Comparison of ENCODE assay signal across 1 cellular context in the genomic region with DNA sequence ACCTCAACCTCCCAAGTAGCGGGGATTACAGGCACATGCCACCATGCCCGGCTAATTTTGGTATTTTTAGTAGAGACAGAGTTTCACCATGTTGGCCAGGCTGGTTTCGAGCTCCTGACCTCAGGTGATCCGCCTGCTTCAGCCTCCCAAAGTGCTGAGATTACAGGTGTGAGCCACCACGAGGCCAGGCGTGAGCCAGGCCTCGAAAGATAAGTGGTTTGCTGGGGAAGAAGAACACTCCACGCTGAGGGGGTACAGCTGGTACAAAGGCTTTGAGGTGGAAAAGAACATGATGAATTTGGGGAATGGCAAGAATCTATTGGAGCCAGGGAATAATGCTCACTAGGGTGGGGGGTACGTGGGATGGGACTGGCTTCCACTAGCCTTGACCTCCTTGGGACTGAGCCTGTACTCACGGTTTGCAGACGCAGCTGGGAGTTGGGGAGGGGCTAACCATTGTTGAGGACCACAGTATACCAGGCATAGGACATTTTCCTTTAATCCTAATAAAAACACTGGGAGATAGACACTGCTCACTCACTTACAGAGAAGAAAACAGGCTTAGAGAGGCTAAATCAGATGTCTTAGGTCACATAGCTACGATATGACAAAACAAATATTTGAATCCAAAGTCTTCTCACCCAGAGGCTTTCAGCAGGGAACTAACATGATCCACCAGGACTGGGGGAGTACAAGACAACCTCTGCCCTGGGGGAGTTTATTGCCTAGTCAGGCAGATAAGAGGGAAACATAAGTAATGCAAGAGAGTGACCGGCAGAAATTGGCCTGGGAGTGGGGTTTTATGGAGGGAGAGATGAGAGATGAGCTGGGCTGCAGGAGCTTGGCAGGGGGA.
TF ChIP-seq lines count a peak whose summit lies in the region.

No MANE protein-coding gene starts in this region.

TF ChIP-seq in HepG2, 621 proteins besides CTCF, POLR2A, EP300 and RAD21 (continued from another document and continues in another):
- TF ChIP-seq, protein P1, sequence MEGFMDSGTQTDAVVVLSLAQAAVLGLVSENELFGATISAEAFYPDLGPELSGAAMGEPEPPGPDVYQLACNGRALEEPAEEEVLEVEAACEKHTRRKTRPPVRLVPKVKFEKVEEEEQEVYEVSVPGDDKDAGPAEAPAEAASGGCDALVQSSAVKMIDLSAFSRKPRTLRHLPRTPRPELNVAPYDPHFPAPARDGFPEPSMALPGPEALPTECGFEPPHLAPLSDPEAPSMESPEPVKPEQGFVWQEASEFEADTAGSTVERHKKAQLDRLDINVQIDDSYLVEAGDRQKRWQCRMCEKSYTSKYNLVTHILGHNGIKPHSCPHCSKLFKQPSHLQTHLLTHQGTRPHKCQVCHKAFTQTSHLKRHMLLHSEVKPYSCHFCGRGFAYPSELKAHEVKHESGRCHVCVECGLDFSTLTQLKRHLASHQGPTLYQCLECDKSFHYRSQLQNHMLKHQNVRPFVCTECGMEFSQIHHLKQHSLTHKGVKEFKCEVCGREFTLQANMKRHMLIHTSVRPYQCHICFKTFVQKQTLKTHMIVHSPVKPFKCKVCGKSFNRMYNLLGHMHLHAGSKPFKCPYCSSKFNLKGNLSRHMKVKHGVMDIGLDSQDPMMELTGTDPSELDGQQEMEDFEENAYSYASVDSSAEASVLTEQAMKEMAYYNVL (CRISPR knock-in tag; IDR thresholded peaks at IDR 0.05; ENCODE audit: borderline replicate concordance), result no peak
- TF ChIP-seq SRSF4 (IDR thresholded peaks at IDR 0.05; ENCODE audit: low read depth, low read length, poor library complexity, severe bottlenecking) (no peak), WIZ (CRISPR knock-in tag; IDR thresholded peaks at IDR 0.05) (no peak), HNF4G (IDR thresholded peaks at IDR 0.05; ENCODE audit: borderline replicate concordance, low read depth, low read length) (peak; percentile 91), HNF4G (CRISPR knock-in tag; IDR thresholded peaks at IDR 0.05; ENCODE audit: borderline replicate concordance, low read depth) (peak; percentile 94), ZNF274 (CRISPR knock-in tag; IDR thresholded peaks at IDR 0.05) (no peak), ZBTB7B (CRISPR knock-in tag; IDR thresholded peaks at IDR 0.05) (peak; percentile 98), ZNF121 (CRISPR knock-in tag; IDR thresholded peaks at IDR 0.05) (0 out of 2 replicates have a peak, but pooled peaks have one; percentile 18), ZIK1 (CRISPR knock-in tag; IDR thresholded peaks at IDR 0.05; ENCODE audit: borderline replicate concordance, low read depth) (no peak), TARDBP (CRISPR knock-in tag; IDR thresholded peaks at IDR 0.05) (peak; percentile 84), ZNF484 (CRISPR knock-in tag; IDR thresholded peaks at IDR 0.05; ENCODE audit: borderline replicate concordance, low read depth) (no peak), SP4 (CRISPR knock-in tag; IDR thresholded peaks at IDR 0.05) (peak; percentile 46; the same call in 1 of the 2 replicates), SRSF1 (optimal IDR thresholded peaks at IDR 0.05; ENCODE audit: low read depth, low read length) (no peak), EHMT2 (IDR thresholded peaks at IDR 0.05; ENCODE audit: borderline replicate concordance, low read depth, low read length) (no peak), ZBTB1 (CRISPR knock-in tag; IDR thresholded peaks at IDR 0.05; ENCODE audit: borderline replicate concordance) (no peak), SSRP1 (CRISPR knock-in tag; IDR thresholded peaks at IDR 0.05) (0 out of 2 replicates have a peak, but pooled peaks have one; percentile 41), ZSCAN22 (CRISPR knock-in tag; IDR thresholded peaks at IDR 0.05) (no peak), ZKSCAN8 (CRISPR knock-in tag; IDR thresholded peaks at IDR 0.05; ENCODE audit: borderline replicate concordance) (peak; percentile 71; the same call in 1 of the 2 replicates), NR1H2 (CRISPR knock-in tag; IDR thresholded peaks at IDR 0.05; ENCODE audit: borderline replicate concordance, low read depth) (no peak), ZNF768 (CRISPR knock-in tag; IDR thresholded peaks at IDR 0.05) (no peak), ZNF296 (CRISPR knock-in tag; conservative IDR thresholded peaks at IDR 0.05) (no peak), MYC (CRISPR knock-in tag; IDR thresholded peaks at IDR 0.05; ENCODE audit: borderline replicate concordance) (0 out of 2 replicates have a peak, but pooled peaks have one; percentile 23), ZMYM4 (CRISPR knock-in tag; IDR thresholded peaks at IDR 0.05) (peak; percentile 40), RBM39 (IDR thresholded peaks at IDR 0.05; ENCODE audit: low read depth, low read length, poor library complexity, severe bottlenecking) (no peak), MTA1 (CRISPR knock-in tag; IDR thresholded peaks at IDR 0.05; ENCODE audit: borderline replicate concordance) (no peak; the same call in 1 of the 2 replicates), DMAP1 (CRISPR knock-in tag; IDR thresholded peaks at IDR 0.05) (0 out of 2 replicates have a peak, but pooled peaks have one; percentile 21), ZNF724P (CRISPR knock-in tag; IDR thresholded peaks at IDR 0.05; ENCODE audit: borderline replicate concordance) (no peak), MIER3 (CRISPR knock-in tag; IDR thresholded peaks at IDR 0.05; ENCODE audit: borderline replicate concordance) (peak; percentile 43; the same call in 1 of the 2 replicates), ZNF337 (CRISPR knock-in tag; IDR thresholded peaks at IDR 0.05; ENCODE audit: borderline replicate concordance, low read depth) (no peak), IKZF4 (CRISPR knock-in tag; IDR thresholded peaks at IDR 0.05; ENCODE audit: borderline replicate concordance, low read depth, not compliant biosample characterization) (no peak), PHF20 (CRISPR knock-in tag; IDR thresholded peaks at IDR 0.05) (no peak), SCMH1 (CRISPR knock-in tag; IDR thresholded peaks at IDR 0.05; ENCODE audit: borderline replicate concordance) (no peak), GTF2F1 (IDR thresholded peaks at IDR 0.05; ENCODE audit: low read length) (no peak), NR2F6 (IDR thresholded peaks at IDR 0.05) (peak; percentile 92), NR2F6 (CRISPR knock-in tag; IDR thresholded peaks at IDR 0.05) (peak; percentile 92)
- TF ChIP-seq, protein P2, sequence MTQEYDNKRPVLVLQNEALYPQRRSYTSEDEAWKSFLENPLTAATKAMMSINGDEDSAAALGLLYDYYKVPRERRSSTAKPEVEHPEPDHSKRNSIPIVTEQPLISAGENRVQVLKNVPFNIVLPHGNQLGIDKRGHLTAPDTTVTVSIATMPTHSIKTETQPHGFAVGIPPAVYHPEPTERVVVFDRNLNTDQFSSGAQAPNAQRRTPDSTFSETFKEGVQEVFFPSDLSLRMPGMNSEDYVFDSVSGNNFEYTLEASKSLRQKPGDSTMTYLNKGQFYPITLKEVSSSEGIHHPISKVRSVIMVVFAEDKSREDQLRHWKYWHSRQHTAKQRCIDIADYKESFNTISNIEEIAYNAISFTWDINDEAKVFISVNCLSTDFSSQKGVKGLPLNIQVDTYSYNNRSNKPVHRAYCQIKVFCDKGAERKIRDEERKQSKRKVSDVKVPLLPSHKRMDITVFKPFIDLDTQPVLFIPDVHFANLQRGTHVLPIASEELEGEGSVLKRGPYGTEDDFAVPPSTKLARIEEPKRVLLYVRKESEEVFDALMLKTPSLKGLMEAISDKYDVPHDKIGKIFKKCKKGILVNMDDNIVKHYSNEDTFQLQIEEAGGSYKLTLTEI (CRISPR knock-in tag; conservative IDR thresholded peaks at IDR 0.05), result no peak
- TF ChIP-seq, protein P3, sequence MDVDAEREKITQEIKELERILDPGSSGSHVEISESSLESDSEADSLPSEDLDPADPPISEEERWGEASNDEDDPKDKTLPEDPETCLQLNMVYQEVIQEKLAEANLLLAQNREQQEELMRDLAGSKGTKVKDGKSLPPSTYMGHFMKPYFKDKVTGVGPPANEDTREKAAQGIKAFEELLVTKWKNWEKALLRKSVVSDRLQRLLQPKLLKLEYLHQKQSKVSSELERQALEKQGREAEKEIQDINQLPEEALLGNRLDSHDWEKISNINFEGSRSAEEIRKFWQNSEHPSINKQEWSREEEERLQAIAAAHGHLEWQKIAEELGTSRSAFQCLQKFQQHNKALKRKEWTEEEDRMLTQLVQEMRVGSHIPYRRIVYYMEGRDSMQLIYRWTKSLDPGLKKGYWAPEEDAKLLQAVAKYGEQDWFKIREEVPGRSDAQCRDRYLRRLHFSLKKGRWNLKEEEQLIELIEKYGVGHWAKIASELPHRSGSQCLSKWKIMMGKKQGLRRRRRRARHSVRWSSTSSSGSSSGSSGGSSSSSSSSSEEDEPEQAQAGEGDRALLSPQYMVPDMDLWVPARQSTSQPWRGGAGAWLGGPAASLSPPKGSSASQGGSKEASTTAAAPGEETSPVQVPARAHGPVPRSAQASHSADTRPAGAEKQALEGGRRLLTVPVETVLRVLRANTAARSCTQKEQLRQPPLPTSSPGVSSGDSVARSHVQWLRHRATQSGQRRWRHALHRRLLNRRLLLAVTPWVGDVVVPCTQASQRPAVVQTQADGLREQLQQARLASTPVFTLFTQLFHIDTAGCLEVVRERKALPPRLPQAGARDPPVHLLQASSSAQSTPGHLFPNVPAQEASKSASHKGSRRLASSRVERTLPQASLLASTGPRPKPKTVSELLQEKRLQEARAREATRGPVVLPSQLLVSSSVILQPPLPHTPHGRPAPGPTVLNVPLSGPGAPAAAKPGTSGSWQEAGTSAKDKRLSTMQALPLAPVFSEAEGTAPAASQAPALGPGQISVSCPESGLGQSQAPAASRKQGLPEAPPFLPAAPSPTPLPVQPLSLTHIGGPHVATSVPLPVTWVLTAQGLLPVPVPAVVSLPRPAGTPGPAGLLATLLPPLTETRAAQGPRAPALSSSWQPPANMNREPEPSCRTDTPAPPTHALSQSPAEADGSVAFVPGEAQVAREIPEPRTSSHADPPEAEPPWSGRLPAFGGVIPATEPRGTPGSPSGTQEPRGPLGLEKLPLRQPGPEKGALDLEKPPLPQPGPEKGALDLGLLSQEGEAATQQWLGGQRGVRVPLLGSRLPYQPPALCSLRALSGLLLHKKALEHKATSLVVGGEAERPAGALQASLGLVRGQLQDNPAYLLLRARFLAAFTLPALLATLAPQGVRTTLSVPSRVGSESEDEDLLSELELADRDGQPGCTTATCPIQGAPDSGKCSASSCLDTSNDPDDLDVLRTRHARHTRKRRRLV (CRISPR knock-in tag; IDR thresholded peaks at IDR 0.05), result no peak
- TF ChIP-seq, protein P4, sequence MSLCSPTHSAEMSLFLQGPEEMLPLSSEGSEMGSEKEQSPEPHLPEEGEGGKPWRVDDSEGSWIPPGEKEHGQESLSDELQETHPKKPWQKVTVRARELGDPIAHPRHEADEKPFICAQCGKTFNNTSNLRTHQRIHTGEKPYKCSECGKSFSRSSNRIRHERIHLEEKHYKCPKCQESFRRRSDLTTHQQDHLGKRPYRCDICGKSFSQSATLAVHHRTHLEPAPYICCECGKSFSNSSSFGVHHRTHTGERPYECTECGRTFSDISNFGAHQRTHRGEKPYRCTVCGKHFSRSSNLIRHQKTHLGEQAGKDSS (CRISPR knock-in tag; IDR thresholded peaks at IDR 0.05; ENCODE audit: borderline replicate concordance, low read depth), result no peak; the same call in 1 of the 2 replicates
- TF ChIP-seq, protein P5, sequence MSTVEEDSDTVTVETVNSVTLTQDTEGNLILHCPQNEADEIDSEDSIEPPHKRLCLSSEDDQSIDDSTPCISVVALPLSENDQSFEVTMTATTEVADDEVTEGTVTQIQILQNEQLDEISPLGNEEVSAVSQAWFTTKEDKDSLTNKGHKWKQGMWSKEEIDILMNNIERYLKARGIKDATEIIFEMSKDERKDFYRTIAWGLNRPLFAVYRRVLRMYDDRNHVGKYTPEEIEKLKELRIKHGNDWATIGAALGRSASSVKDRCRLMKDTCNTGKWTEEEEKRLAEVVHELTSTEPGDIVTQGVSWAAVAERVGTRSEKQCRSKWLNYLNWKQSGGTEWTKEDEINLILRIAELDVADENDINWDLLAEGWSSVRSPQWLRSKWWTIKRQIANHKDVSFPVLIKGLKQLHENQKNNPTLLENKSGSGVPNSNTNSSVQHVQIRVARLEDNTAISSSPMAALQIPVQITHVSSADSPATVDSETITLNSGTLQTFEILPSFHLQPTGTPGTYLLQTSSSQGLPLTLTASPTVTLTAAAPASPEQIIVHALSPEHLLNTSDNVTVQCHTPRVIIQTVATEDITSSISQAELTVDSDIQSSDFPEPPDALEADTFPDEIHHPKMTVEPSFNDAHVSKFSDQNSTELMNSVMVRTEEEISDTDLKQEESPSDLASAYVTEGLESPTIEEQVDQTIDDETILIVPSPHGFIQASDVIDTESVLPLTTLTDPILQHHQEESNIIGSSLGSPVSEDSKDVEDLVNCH (CRISPR knock-in tag; IDR thresholded peaks at IDR 0.05), result no peak
- TF ChIP-seq, protein P6, sequence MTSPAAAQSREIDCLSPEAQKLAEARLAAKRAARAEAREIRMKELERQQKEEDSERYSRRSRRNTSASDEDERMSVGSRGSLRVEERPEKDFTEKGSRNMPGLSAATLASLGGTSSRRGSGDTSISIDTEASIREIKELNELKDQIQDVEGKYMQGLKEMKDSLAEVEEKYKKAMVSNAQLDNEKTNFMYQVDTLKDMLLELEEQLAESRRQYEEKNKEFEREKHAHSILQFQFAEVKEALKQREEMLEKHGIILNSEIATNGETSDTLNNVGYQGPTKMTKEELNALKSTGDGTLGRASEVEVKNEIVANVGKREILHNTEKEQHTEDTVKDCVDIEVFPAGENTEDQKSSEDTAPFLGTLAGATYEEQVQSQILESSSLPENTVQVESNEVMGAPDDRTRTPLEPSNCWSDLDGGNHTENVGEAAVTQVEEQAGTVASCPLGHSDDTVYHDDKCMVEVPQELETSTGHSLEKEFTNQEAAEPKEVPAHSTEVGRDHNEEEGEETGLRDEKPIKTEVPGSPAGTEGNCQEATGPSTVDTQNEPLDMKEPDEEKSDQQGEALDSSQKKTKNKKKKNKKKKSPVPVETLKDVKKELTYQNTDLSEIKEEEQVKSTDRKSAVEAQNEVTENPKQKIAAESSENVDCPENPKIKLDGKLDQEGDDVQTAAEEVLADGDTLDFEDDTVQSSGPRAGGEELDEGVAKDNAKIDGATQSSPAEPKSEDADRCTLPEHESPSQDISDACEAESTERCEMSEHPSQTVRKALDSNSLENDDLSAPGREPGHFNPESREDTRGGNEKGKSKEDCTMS (CRISPR knock-in tag; conservative IDR thresholded peaks at IDR 0.05), result no peak
- TF ChIP-seq, protein P7, sequence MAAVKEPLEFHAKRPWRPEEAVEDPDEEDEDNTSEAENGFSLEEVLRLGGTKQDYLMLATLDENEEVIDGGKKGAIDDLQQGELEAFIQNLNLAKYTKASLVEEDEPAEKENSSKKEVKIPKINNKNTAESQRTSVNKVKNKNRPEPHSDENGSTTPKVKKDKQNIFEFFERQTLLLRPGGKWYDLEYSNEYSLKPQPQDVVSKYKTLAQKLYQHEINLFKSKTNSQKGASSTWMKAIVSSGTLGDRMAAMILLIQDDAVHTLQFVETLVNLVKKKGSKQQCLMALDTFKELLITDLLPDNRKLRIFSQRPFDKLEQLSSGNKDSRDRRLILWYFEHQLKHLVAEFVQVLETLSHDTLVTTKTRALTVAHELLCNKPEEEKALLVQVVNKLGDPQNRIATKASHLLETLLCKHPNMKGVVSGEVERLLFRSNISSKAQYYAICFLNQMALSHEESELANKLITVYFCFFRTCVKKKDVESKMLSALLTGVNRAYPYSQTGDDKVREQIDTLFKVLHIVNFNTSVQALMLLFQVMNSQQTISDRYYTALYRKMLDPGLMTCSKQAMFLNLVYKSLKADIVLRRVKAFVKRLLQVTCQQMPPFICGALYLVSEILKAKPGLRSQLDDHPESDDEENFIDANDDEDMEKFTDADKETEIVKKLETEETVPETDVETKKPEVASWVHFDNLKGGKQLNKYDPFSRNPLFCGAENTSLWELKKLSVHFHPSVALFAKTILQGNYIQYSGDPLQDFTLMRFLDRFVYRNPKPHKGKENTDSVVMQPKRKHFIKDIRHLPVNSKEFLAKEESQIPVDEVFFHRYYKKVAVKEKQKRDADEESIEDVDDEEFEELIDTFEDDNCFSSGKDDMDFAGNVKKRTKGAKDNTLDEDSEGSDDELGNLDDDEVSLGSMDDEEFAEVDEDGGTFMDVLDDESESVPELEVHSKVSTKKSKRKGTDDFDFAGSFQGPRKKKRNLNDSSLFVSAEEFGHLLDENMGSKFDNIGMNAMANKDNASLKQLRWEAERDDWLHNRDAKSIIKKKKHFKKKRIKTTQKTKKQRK (IDR thresholded peaks at IDR 0.05; ENCODE audit: low read length), result no peak
